3 cellular contexts compared by ENCODE assay signal in genomic region chr16:57687363-57687762, GRCh38. TPM values are rescaled to one million over a fixed set of nuclear protein-coding genes. Genes with fewer than 3 reads are reported as not detected.
"Had no signal": no experiment of that assay in that cellular context is flagged by ENCODE, and none has a peak within 500 bp of the region (broad histone marks: within the 10 kb centered on the region; RNA-seq: fewer than 3 reads in every experiment).

No MANE protein-coding gene starts in this region.

RNA-seq across cellular contexts. Expression of gene DRC7, which starts 7.2 kb away (rescaled TPM):
- total RNA-seq: aorta, SK-MEL-5 had no signal

RNA-seq across cellular contexts. Expression of gene ADGRG3, which starts 19.3 kb away (rescaled TPM):
- total RNA-seq: PC-9, SK-MEL-5 had no signal
